ENCODE assay signal across 9 cellular contexts in genomic region chr10:77835669-77836086, GRCh38.
A peak's percentile ranks its signal among the peaks of the same experiment; 100 is the strongest.
DNase-seq lines count a peak whose midpoint lies in the region; ATAC-seq and TF ChIP-seq lines count a peak whose summit lies in the region.
"Had no signal": no experiment of that assay in that cellular context is flagged by ENCODE, and none has a peak within 500 bp of the region (broad histone marks: within the 10 kb centered on the region; RNA-seq: fewer than 3 reads in every experiment).

No MANE protein-coding gene starts in this region.

- TF ChIP-seq POLR2A in body of pancreas (IDR thresholded peaks at IDR 0.05) (no peak), right lobe of liver (IDR thresholded peaks at IDR 0.05) (no peak), testis (IDR thresholded peaks at IDR 0.05) (no peak)

- 80 to 94% methylated on average over 12 to 14 of the region's 14 CpGs for WGBS in body of pancreas, 2 donors
- 82% methylated on average over 7 of the region's 14 CpGs for WGBS in right lobe of liver (ENCODE audit: insufficient coverage, low coverage, low lambda C conversion rate, missing lambda C conversion rate)
- 86 to 89% methylated on average over 14 of the region's 14 CpGs for WGBS in testis, 2 donors

- H3K36me3 ChIP-seq in body of pancreas (replicated peaks in 1 of 2; ENCODE audit: insufficient read depth in 1 of 2, low read depth in 2 of 2) (peaks cover 0 to 12% of the 10 kb centered on the region in 2 donors), right lobe of liver (peaks cover 0 to 8% (median 1%) of the 10 kb centered on the region in 4 donors), testis (ENCODE audit: low read depth, missing control alignments) (no peaks in the 10 kb centered on the region)

- H3K4me1 ChIP-seq in body of pancreas: no peaks in the 10 kb centered on the region
- no peaks in the 10 kb centered on the region for H3K4me1 ChIP-seq in right lobe of liver
- peaks cover 9% of the 10 kb centered on the region for H3K4me1 ChIP-seq in testis

- no peaks in the 10 kb centered on the region for H3K27me3 ChIP-seq in body of pancreas
- no peaks in the 10 kb centered on the region for H3K27me3 ChIP-seq in right lobe of liver
- no peaks in the 10 kb centered on the region for H3K27me3 ChIP-seq in testis

- ATAC-seq in Right ventricle myocardium superior (ENCODE audit: poor library complexity) (peak; percentile 22), body of pancreas (peak; percentile 40), right lobe of liver (peak; percentile 61 to 72 (median 64))

- intact Hi-C loops in Right ventricle myocardium superior (cut with DNase I) (no loop called here), cardiac septum (cut with DNase I) (no loop called here), body of pancreas (cut with DNase I) (no loop called here), right lobe of liver (cut with DNase I) (loop anchor here in 1 of 2 donors (10.0 kb wide), 1 partner anchor 189 kb away; the partner anchor contains the start of gene POLR3A), testis (cut with DNase I; ENCODE audit: low total_unique reads) (no loop called here)

- DNase-seq in Right ventricle myocardium superior: peak; percentile 55
- no peak for DNase-seq in cardiac septum (ENCODE audit: low spot score)
- peak in 1 of 4 donors; percentile 8 for DNase-seq in body of pancreas
- DNase-seq in right lobe of liver: peak in 1 of 3 donors; percentile 65
- DNase-seq in HPDE6-E6E7 (ENCODE audit: extremely low spot score): no peak
- no peak for DNase-seq in islet precursor cell
- DNase-seq in testis: no peak
- DNase-seq in ecto neural progenitor cell (ENCODE audit: low spot score): no peak
- DNase-seq: HCEC 1CT had no signal

- H3K9me3 ChIP-seq in body of pancreas (no peaks in the 10 kb centered on the region), right lobe of liver (no peaks in the 10 kb centered on the region), testis (no peaks in the 10 kb centered on the region)

- H3K4me3 ChIP-seq in body of pancreas (no peak overlapping the region), right lobe of liver (no peak overlapping the region), testis (no peak overlapping the region)

- no peak for TF ChIP-seq CTCF in body of pancreas (IDR thresholded peaks at IDR 0.05)
- no peak for TF ChIP-seq CTCF in right lobe of liver (IDR thresholded peaks at IDR 0.05)
- TF ChIP-seq CTCF in testis (IDR thresholded peaks at IDR 0.05): no peak

- H3K27ac ChIP-seq in body of pancreas (no peak overlapping the region), right lobe of liver (peak overlapping the region in 2 of 3 donors; percentile 11 to 37), testis (no peak overlapping the region)

Comparison
In these comparisons a context has a peak if more than half of its experiments do, and no peak if none do; other contexts are left out.
1. H3K27ac ChIP-seq: peak in right lobe of liver (2 of 3); none in body of pancreas (0 of 4) and testis (0 of 2).
2. Peak in every context shown above with its lines, with median percentiles within 50 percentile points of each other: ATAC-seq.